ENCODE assay signal across 1 cellular context in genomic region chr9:83062011-83062652, GRCh38.
TF ChIP-seq lines count a peak whose summit lies in the region.

No MANE protein-coding gene starts in this region.

TF ChIP-seq in HEK293, 187 proteins besides CTCF, POLR2A, EP300 and RAD21 (continued from another document):
- TF ChIP-seq ZNF623 (tag by site-specific recombination; IDR thresholded peaks at IDR 0.05): peak; percentile 23; the same call in 1 of the 2 replicates
- 0 out of 2 replicates have a peak, but pooled peaks have one; percentile 11 for TF ChIP-seq ZNF394 (tag by site-specific recombination; IDR thresholded peaks at IDR 0.05; ENCODE audit: borderline replicate concordance)
- TF ChIP-seq, protein P1, sequence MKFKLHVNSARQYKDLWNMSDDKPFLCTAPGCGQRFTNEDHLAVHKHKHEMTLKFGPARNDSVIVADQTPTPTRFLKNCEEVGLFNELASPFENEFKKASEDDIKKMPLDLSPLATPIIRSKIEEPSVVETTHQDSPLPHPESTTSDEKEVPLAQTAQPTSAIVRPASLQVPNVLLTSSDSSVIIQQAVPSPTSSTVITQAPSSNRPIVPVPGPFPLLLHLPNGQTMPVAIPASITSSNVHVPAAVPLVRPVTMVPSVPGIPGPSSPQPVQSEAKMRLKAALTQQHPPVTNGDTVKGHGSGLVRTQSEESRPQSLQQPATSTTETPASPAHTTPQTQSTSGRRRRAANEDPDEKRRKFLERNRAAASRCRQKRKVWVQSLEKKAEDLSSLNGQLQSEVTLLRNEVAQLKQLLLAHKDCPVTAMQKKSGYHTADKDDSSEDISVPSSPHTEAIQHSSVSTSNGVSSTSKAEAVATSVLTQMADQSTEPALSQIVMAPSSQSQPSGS (tag by site-specific recombination; IDR thresholded peaks at IDR 0.05; ENCODE audit: low read depth): peak; percentile 95
- TF ChIP-seq ZNF660 (tag by site-specific recombination; IDR thresholded peaks at IDR 0.05): peak; percentile 37; the same call in 1 of the 2 replicates
- TF ChIP-seq ZNF629 (tag by site-specific recombination; IDR thresholded peaks at IDR 0.05): peak; percentile 77
- peak; percentile 15; the same call in 1 of the 2 replicates for TF ChIP-seq ZBTB21 (tag by site-specific recombination; IDR thresholded peaks at IDR 0.05)
- TF ChIP-seq, protein P2, sequence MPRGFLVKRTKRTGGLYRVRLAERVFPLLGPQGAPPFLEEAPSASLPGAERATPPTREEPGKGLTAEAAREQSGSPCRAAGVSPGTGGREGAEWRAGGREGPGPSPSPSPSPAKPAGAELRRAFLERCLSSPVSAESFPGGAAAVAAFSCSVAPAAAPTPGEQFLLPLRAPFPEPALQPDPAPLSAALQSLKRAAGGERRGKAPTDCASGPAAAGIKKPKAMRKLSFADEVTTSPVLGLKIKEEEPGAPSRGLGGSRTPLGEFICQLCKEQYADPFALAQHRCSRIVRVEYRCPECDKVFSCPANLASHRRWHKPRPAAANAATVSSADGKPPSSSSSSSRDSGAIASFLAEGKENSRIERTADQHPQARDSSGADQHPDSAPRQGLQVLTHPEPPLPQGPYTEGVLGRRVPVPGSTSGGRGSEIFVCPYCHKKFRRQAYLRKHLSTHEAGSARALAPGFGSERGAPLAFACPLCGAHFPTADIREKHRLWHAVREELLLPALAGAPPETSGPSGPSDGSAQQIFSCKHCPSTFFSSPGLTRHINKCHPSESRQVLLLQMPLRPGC (tag by site-specific recombination; IDR thresholded peaks at IDR 0.05): peak; percentile 51; the same call in 1 of the 2 replicates
- TF ChIP-seq GFI1B (tag by site-specific recombination; IDR thresholded peaks at IDR 0.05): 0 out of 2 replicates have a peak, but pooled peaks have one; percentile 12
- 0 out of 2 replicates have a peak, but pooled peaks have one; percentile 18 for TF ChIP-seq KLF8 (tag by site-specific recombination; IDR thresholded peaks at IDR 0.05)
- no peak for TF ChIP-seq ZNF157 (tag by site-specific recombination; IDR thresholded peaks at IDR 0.05)
- peak; percentile 48; the same call in 1 of the 2 replicates for TF ChIP-seq PRDM1 (tag by site-specific recombination; IDR thresholded peaks at IDR 0.05)
- peak; percentile 35; the same call in 1 of the 2 replicates for TF ChIP-seq ZNF341 (tag by site-specific recombination; IDR thresholded peaks at IDR 0.05; ENCODE audit: low read depth)
- TF ChIP-seq ZNF391 (tag by site-specific recombination; IDR thresholded peaks at IDR 0.05; ENCODE audit: borderline replicate concordance, low read depth): no peak
- TF ChIP-seq BCL11A (tag by site-specific recombination; IDR thresholded peaks at IDR 0.05; ENCODE audit: low read depth): no peak
- no peak for TF ChIP-seq ZNF571 (tag by site-specific recombination; IDR thresholded peaks at IDR 0.05)
TF ChIP-seq in HEK293: peak in this region for 18.
